In the genomic region with DNA sequence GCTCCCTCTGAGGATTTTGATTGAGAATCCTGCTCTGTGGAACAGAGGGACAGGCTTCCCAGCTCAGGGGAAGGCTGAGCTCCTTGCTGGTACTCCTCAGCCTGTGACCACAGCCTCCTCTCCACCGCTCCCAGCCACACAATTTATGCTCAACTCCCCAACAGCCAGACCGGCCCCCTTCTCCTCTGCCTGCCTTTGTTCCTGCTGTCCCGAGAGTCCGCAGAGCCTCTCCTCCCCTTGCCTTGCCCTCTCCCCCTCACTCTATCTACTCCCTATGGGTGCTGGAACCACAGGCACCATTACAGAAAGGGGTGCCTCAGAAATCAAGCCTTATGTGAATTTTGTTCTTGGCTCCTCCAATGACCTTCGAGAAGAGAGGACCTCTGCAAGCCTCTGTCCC, we compare ENCODE assay signal across 17 cellular contexts. TPM values are rescaled to one million over a fixed set of nuclear protein-coding genes. Genes with fewer than 3 reads are reported as not detected.
DNase-seq lines count a peak whose midpoint lies in the region; ATAC-seq, FAIRE-seq and TF ChIP-seq lines count a peak whose summit lies in the region.
"Had no signal": no experiment of that assay in that cellular context is flagged by ENCODE, and none has a peak within 500 bp of the region (broad histone marks: within the 10 kb centered on the region; RNA-seq: fewer than 3 reads in every experiment).

No MANE protein-coding gene starts in this region.

- no peaks in the 10 kb centered on the region for H3K27me3 Mint-ChIP-seq in type B pancreatic cell
- H3K27me3 Mint-ChIP-seq: CD4-positive, CD25-positive, alpha-beta regulatory T cell had no signal

- H3K36me3 ChIP-seq in RWPE2 (ENCODE audit: low read depth), result peaks cover 30% of the 10 kb centered on the region
- H3K36me3 ChIP-seq in kidney (ENCODE audit: control insufficient read depth in 1 of 2, insufficient read depth in 2 of 2, low read length in 2 of 2), result peaks cover 5% of the 10 kb centered on the region in 2 donors

- no peak overlapping the region for H3K4me3 Mint-ChIP-seq in type B pancreatic cell
- H3K4me3 Mint-ChIP-seq: CD4-positive, CD25-positive, alpha-beta regulatory T cell; H9 had no signal

- peaks cover 27% of the 10 kb centered on the region for H3K4me1 Mint-ChIP-seq in type B pancreatic cell (ENCODE audit: unreplicated experiment)

- no peak for FAIRE-seq in kidney (lab: Jason Lieb, UNC)
- FAIRE-seq: GM19239, HepG2, HTR-8/SVneo had no signal

- H3K36me3 Mint-ChIP-seq in type B pancreatic cell, result peaks cover 35% of the 10 kb centered on the region

- H3K4me3 ChIP-seq in RWPE2 (ENCODE audit: severe bottlenecking) (no peak overlapping the region), kidney (ENCODE audit: low read length in 2 of 2) (no peak overlapping the region)
- H3K4me3 ChIP-seq: BLaER1 treated with 17β-estradiol and CSF1 and Interleukin-3, amounts not matched to agents 10 nM and 100 nM had no signal

- no peaks in the 10 kb centered on the region for H3K9me3 ChIP-seq in RWPE2 (ENCODE audit: severe bottlenecking)
- H3K9me3 ChIP-seq in kidney (ENCODE audit: control insufficient read depth in 1 of 2, low read length in 2 of 2), result no peaks in the 10 kb centered on the region
- H3K9me3 ChIP-seq: BLaER1 treated with 17β-estradiol and CSF1 and Interleukin-3, amounts not matched to agents 10 nM and 100 nM had no signal

- H3K9ac ChIP-seq in kidney (ENCODE audit: low read length in 2 of 2), result no peak overlapping the region
- H3K9ac ChIP-seq: BLaER1 treated with 17β-estradiol and CSF1 and Interleukin-3, amounts not matched to agents 10 nM and 100 nM had no signal

- ATAC-seq in RWPE2 (ENCODE audit: low read depth), result no peak
- no peak for ATAC-seq in HG03025 (IDR thresholded peaks at IDR 0.05; ENCODE audit: low FRiP score, unreplicated experiment)
- ATAC-seq in HG03097 (IDR thresholded peaks at IDR 0.05; ENCODE audit: low FRiP score, unreplicated experiment), result no peak
- ATAC-seq: HepG2 had no signal

- H3K9me3 Mint-ChIP-seq in type B pancreatic cell, result no peaks in the 10 kb centered on the region
- H3K9me3 Mint-ChIP-seq: CD4-positive, CD25-positive, alpha-beta regulatory T cell; H9 had no signal

- TF ChIP-seq CTCF in RWPE2 (IDR thresholded peaks at IDR 0.05; ENCODE audit: poor library complexity, severe bottlenecking) (no peak), kidney (IDR thresholded peaks at IDR 0.05; ENCODE audit: borderline replicate concordance, extremely low read depth, insufficient read depth) (no peak), type B pancreatic cell (conservative IDR thresholded peaks at IDR 0.05) (no peak)

- H3K27me3 ChIP-seq in RWPE2 (ENCODE audit: insufficient read depth, poor library complexity, severe bottlenecking), result no peaks in the 10 kb centered on the region
- H3K27me3 ChIP-seq: BLaER1 treated with 17β-estradiol and CSF1 and Interleukin-3, amounts not matched to agents 10 nM and 100 nM had no signal

- peak; percentile 13 for DNase-seq in activated CD8-positive, alpha-beta memory T cell treated with anti-CD3 and anti-CD28 coated beads for 24 hours
- DNase-seq in activated CD8-positive, alpha-beta memory T cell treated with anti-CD3 and anti-CD28 coated beads, Interleukin-2, amount 50 U/mL, for 4 hours, result no peak
- DNase-seq in RWPE2 (ENCODE audit: low spot score) (peak; percentile 75), kidney (peak; percentile 18), type B pancreatic cell (ENCODE audit: extremely low spot score, unreplicated experiment) (peak; percentile 57)
- DNase-seq: 8988T; CD4-positive, CD25-positive, alpha-beta regulatory T cell; DMS53; GF-D8; GOT3; H9 had no signal

- no peak overlapping the region for H3K27ac Mint-ChIP-seq in type B pancreatic cell

- intact Hi-C loops in kidney (cut with DNase I), result no loop called here

- H3K4me1 ChIP-seq in RWPE2 (ENCODE audit: insufficient read depth, poor library complexity, severe bottlenecking) (peaks cover 9% of the 10 kb centered on the region), kidney (ENCODE audit: control insufficient read depth in 1 of 2, insufficient read depth in 1 of 2, low read depth in 1 of 2, low read length in 2 of 2) (peaks cover 0 to 3% of the 10 kb centered on the region in 2 donors)

- H3K27ac ChIP-seq in RWPE2 (ENCODE audit: poor library complexity, severe bottlenecking), result no peak overlapping the region
- H3K27ac ChIP-seq in kidney (ENCODE audit: low read depth in 2 of 2, low read length in 2 of 2), result no peak overlapping the region
- H3K27ac ChIP-seq: BLaER1 treated with 17β-estradiol and CSF1 and Interleukin-3, amounts not matched to agents 10 nM and 100 nM had no signal

RNA-seq across cellular contexts. Expression of a gene that starts 15.9 kb away (rescaled TPM):
- total RNA-seq in kidney, result 42.5 TPM
- 153 TPM for polyA plus RNA-seq in kidney (ENCODE audit: insufficient read depth, low read depth, low replicate concordance)
- total RNA-seq in type B pancreatic cell (ENCODE audit: low replicate concordance), result 83.9 and 85.2 TPM in 2 replicates
- total RNA-seq: HepG2 had no signal
- polyA plus RNA-seq: HepG2 had no signal

RNA-seq across cellular contexts. Expression of a gene that starts 58.2 kb away (rescaled TPM):
- total RNA-seq in kidney (185 TPM), type B pancreatic cell (ENCODE audit: low replicate concordance) (164 and 201 TPM in 2 replicates)
- 676 TPM for polyA plus RNA-seq in kidney (ENCODE audit: insufficient read depth, low read depth, low replicate concordance)
